26 cellular contexts compared by ENCODE assay signal in genomic region chr20:59600472-59600871, GRCh38. TPM values are rescaled to one million over a fixed set of nuclear protein-coding genes. Genes with fewer than 3 reads are reported as not detected.
"Had no signal": no experiment of that assay in that cellular context is flagged by ENCODE, and none has a peak within 500 bp of the region (broad histone marks: within the 10 kb centered on the region; RNA-seq: fewer than 3 reads in every experiment).

No MANE protein-coding gene starts in this region.

- DNase-seq: activated CD4-positive, alpha-beta memory T cell treated with anti-CD3 and anti-CD28 coated beads for 36 hours; activated CD4-positive, alpha-beta T cell treated with anti-CD3 and anti-CD28 coated beads, Interleukin-2, amount 10 ng/mL, durations not matched to agents 7 days and 5 days; activated CD4-positive, CD25-positive, alpha-beta regulatory T cell; activated CD8-positive, alpha-beta memory T cell treated with anti-CD3 and anti-CD28 coated beads for 24 hours; activated gamma-delta T cell; activated naive CD4-positive, alpha-beta T cell treated with anti-CD3 and anti-CD28 coated beads for 36 hours; activated T-cell treated with anti-CD3 and anti-CD28 coated beads for 4 hours; activated T-cell treated with anti-CD3 and anti-CD28 coated beads, Interleukin-2, amount 50 U/mL, for 48 hours; brain microvascular endothelial cell; MM.1S; NCI-H1105 treated with DMSO at 0.1 percent for 48 hours; NCI-H1436 treated with DMSO at 0.1 percent for 48 hours; NCI-H187; NCI-H2081 treated with DMSO at 0.1 percent for 48 hours; NCI-H446; NCI-H524; PC-3; SHP77; T-cell; T-helper 2 cell; T1000 had no signal

- H3K4me3 ChIP-seq: cardiac muscle cell had no signal

- ATAC-seq: activated T-helper 17 cell treated with anti-CD3 and anti-CD28 coated beads, Interleukin-2, amount 50 U/mL, for 72 hours; PC-3; T-cell had no signal

- H3K27ac ChIP-seq: brain microvascular endothelial cell, cardiac muscle cell, KMS-11, VCaP had no signal

- H3K36me3 ChIP-seq: brain microvascular endothelial cell, cardiac muscle cell had no signal

RNA-seq across cellular contexts. Expression of gene PHACTR3, which starts 3.9 kb away (rescaled TPM):
- total RNA-seq: activated CD4-positive, alpha-beta memory T cell treated with anti-CD3 and anti-CD28 coated beads for 36 hours; activated CD4-positive, alpha-beta T cell treated with anti-CD3 and anti-CD28 coated beads, Interleukin-2, amount 10 ng/mL, durations not matched to agents 7 days and 5 days; activated naive CD4-positive, alpha-beta T cell treated with anti-CD3 and anti-CD28 coated beads for 36 hours; activated T-helper 17 cell treated with anti-CD3 and anti-CD28 coated beads, Interleukin-2, amount 50 U/mL, for 72 hours; SK-MEL-5; T-cell had no signal
